Comparison of ENCODE assay signal across 13 cellular contexts in the genomic region with DNA sequence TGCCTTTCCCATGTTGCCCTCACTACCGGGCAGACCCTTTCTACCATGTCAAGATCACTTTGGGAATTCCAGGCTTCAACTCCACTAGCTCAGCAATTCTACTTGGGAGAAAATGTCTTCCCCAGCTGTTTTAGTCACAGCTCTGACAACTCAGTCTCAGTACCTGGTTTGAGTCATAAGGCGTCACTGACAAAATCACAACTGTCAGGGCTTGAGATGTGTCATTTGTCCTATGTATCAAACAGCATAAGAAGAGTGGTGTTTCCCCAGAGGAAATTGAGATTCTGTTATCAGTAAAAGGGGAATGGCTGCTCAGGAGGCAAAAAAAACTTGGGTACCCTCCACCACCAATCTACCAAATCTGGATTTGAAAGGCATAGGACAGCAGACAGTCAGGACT.
DNase-seq lines count a peak whose midpoint lies in the region; TF ChIP-seq lines count a peak whose summit lies in the region.
"Had no signal": no experiment of that assay in that cellular context is flagged by ENCODE, and none has a peak within 500 bp of the region (broad histone marks: within the 10 kb centered on the region; RNA-seq: fewer than 3 reads in every experiment).

No MANE protein-coding gene starts in this region.

- no peaks in the 10 kb centered on the region for H3K36me3 ChIP-seq in Caco-2 (ENCODE audit: control insufficient read depth, insufficient read depth, low read length)
- H3K36me3 ChIP-seq: MG63 had no signal

- H3K4me3 Mint-ChIP-seq in activated T-cell treated with anti-CD3 and anti-CD28 coated beads, Interleukin-2, amount 50 U/mL, for 24 hours = no peak overlapping the region
- H3K4me3 Mint-ChIP-seq in Caco-2 (ENCODE audit: unreplicated experiment) = no peak overlapping the region

- H3K9me3 Mint-ChIP-seq in activated T-cell treated with anti-CD3 and anti-CD28 coated beads, Interleukin-2, amount 50 U/mL, for 24 hours = no peaks in the 10 kb centered on the region
- no peaks in the 10 kb centered on the region for H3K9me3 Mint-ChIP-seq in Caco-2 (ENCODE audit: unreplicated experiment)

- no peak overlapping the region for H3K4me3 ChIP-seq in Caco-2 (ENCODE audit: low read depth, low read length)
- H3K4me3 ChIP-seq: MG63 had no signal

- CTCF ChIA-PET in Caco-2 (lab: Charles Lee) = no interaction called here

- no peak for TF ChIP-seq CTCF in Caco-2 (IDR thresholded peaks at IDR 0.05; ENCODE audit: insufficient read depth in 1 of 2, low read depth in 1 of 2, low read length in 1 of 2, severe bottlenecking in 1 of 2, unreplicated experiment in 1 of 2)

- POLR2A ChIA-PET in Caco-2 (lab: Charles Lee) = no interaction called here

- no peak overlapping the region for H3K27ac Mint-ChIP-seq in activated T-cell treated with anti-CD3 and anti-CD28 coated beads, Interleukin-2, amount 50 U/mL, for 24 hours
- no peak overlapping the region for H3K27ac Mint-ChIP-seq in Caco-2 (ENCODE audit: unreplicated experiment)

- H3K27me3 Mint-ChIP-seq in activated T-cell treated with anti-CD3 and anti-CD28 coated beads, Interleukin-2, amount 50 U/mL, for 24 hours = no peaks in the 10 kb centered on the region
- H3K27me3 Mint-ChIP-seq in Caco-2 (ENCODE audit: insufficient read depth, unreplicated experiment) = peaks cover 7% of the 10 kb centered on the region

- BruUV-seq in Caco-2 (replicated peaks; lab: Mats Ljungman, UMichigan) = no TSS peak

- H3K27me3 ChIP-seq in Caco-2 (replicated peaks; ENCODE audit: control insufficient read depth, insufficient read depth, low read length) = no peaks in the 10 kb centered on the region
- H3K27me3 ChIP-seq: MG63 had no signal

- peaks cover 12% of the 10 kb centered on the region for H3K4me1 Mint-ChIP-seq in activated T-cell treated with anti-CD3 and anti-CD28 coated beads, Interleukin-2, amount 50 U/mL, for 24 hours (ENCODE audit: low read depth)
- H3K4me1 Mint-ChIP-seq in Caco-2 (ENCODE audit: low read depth, unreplicated experiment) = no peaks in the 10 kb centered on the region

- intact Hi-C loops in Caco-2 (cut with micrococcal nuclease; ENCODE audit: unreplicated experiment) = no loop called here

- H3K36me3 Mint-ChIP-seq in activated T-cell treated with anti-CD3 and anti-CD28 coated beads, Interleukin-2, amount 50 U/mL, for 24 hours (ENCODE audit: low read depth) = no peaks in the 10 kb centered on the region
- no peaks in the 10 kb centered on the region for H3K36me3 Mint-ChIP-seq in Caco-2 (ENCODE audit: insufficient read depth, unreplicated experiment)

- no peaks in the 10 kb centered on the region for H3K9me3 ChIP-seq in Caco-2
- H3K9me3 ChIP-seq: MG63 had no signal

- H3K4me1 ChIP-seq in Caco-2 = no peaks in the 10 kb centered on the region

- peak; percentile 28 for DNase-seq in activated T-cell treated with anti-CD3 and anti-CD28 coated beads, Interleukin-2, amount 50 U/mL, for 24 hours
- DNase-seq in activated T-cell treated with anti-CD3 and anti-CD28 coated beads for 4 hours (no peak), Caco-2 (no peak), NCI-H187 (lab: John Stamatoyannopoulos, UW) (no peak)
- DNase-seq in stimulated activated CD4-positive, alpha-beta T cell treated with anti-CD3 and anti-CD28 coated beads, Interleukin-4, amount 100 ng/mL, for 24 hours = peak; percentile 5
- no peak for DNase-seq in stimulated activated CD4-positive, alpha-beta T cell treated with anti-CD3 and anti-CD28 coated beads, Interleukin-2, amount 100 ng/mL, for 24 hours
- peak; percentile 35 to 42 for DNase-seq in activated T-cell treated with anti-CD3 and anti-CD28 coated beads, Interleukin-2, amount 50 U/mL, for 48 hours
- DNase-seq: Calu3, H7, MG63, NCI-H1092 treated with DMSO at 0.1 percent for 48 hours, NCI-H1694, NCI-H69 had no signal

Comparison
In these comparisons a context has a peak if more than half of its experiments do, and no peak if none do; other contexts are left out.
1. DNase-seq: peak in activated T-cell treated with anti-CD3 and anti-CD28 coated beads, Interleukin-2, amount 50 U/mL, for 24 hours (single experiment), stimulated activated CD4-positive, alpha-beta T cell treated with anti-CD3 and anti-CD28 coated beads, Interleukin-4, amount 100 ng/mL, for 24 hours (single experiment) and activated T-cell treated with anti-CD3 and anti-CD28 coated beads, Interleukin-2, amount 50 U/mL, for 48 hours (2 of 2); none in activated T-cell treated with anti-CD3 and anti-CD28 coated beads for 4 hours (single experiment), stimulated activated CD4-positive, alpha-beta T cell treated with anti-CD3 and anti-CD28 coated beads, Interleukin-2, amount 100 ng/mL, for 24 hours (0 of 2), Caco-2 (0 of 2) and NCI-H187 (0 of 2).